9 cellular contexts compared by ENCODE assay signal in the genomic region with DNA sequence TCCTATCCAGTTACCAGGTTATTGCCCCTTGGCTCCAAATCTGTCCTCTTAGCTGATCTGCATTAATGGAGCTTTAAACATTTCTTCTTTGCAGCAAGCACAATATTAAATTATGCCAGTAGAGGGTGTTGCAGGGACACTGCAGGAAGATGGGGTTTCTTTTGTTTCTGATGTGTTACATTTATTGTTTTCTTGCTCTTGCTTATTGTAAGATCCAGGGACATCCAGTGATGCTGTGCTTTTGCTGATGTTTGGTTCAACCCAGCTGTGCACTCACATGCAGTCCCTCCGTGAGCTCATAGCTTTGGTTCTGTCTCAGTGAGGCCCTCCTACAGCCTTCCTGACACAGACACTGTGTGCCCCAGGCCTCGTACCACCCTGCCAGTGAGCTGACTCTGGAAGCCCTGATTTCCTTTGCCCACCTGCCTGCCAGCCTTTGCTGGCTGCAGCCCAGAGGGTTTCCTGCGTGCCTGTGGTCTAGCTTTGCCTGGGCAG.
DNase-seq lines count a peak whose midpoint lies in the region; ATAC-seq and TF ChIP-seq lines count a peak whose summit lies in the region.
"Had no signal": no experiment of that assay in that cellular context is flagged by ENCODE, and none has a peak within 500 bp of the region (broad histone marks: within the 10 kb centered on the region; RNA-seq: fewer than 3 reads in every experiment).

No MANE protein-coding gene starts in this region.

- peak; percentile 79 for TF ChIP-seq CTCF in left ventricle myocardium inferior (IDR thresholded peaks at IDR 0.05; ENCODE audit: borderline replicate concordance)

- CTCF ChIA-PET in activated CD4-positive, alpha-beta memory T cell treated with anti-CD3 and anti-CD28 coated beads for 36 hours (lab: Charles Lee): interaction anchor here (0.6 to 2.3 kb wide), 23 partner anchors 8 to 1520 kb away, joined by 3 to 63 read pairs (median 4); no protein-coding TSS in a partner anchor

- H3K9me3 ChIP-seq in HAP-1 (no peaks in the 10 kb centered on the region), left ventricle myocardium inferior (replicated peaks) (no peaks in the 10 kb centered on the region)

- POLR2A ChIA-PET in activated CD4-positive, alpha-beta memory T cell treated with anti-CD3 and anti-CD28 coated beads for 36 hours (lab: Charles Lee): no interaction called here

- intact Hi-C loops in left ventricle myocardium inferior (cut with micrococcal nuclease): no loop called here
- intact Hi-C loops in activated CD4-positive, alpha-beta memory T cell treated with anti-CD3 and anti-CD28 coated beads for 36 hours (cut with micrococcal nuclease): loop anchor here (1.0 kb wide), 2 partner anchors 464 to 736 kb away; no protein-coding TSS in a partner anchor

- H3K27me3 ChIP-seq in HAP-1 (ENCODE audit: low read depth): no peaks in the 10 kb centered on the region
- H3K27me3 ChIP-seq in left ventricle myocardium inferior (ENCODE audit: low read depth): no peaks in the 10 kb centered on the region

- no peak overlapping the region for H3K27ac Mint-ChIP-seq in activated CD4-positive, alpha-beta memory T cell treated with anti-CD3 and anti-CD28 coated beads for 36 hours
- H3K27ac Mint-ChIP-seq: T-helper 1 cell treated with Interleukin-12 subunit alpha and Interleukin-12 subunit beta and Interleukin-4 antibody, amounts not matched to agents 30 μg/mL and 1 μg/mL, for 36 hours had no signal

- no peaks in the 10 kb centered on the region for H3K9me3 Mint-ChIP-seq in activated CD4-positive, alpha-beta memory T cell treated with anti-CD3 and anti-CD28 coated beads for 36 hours
- H3K9me3 Mint-ChIP-seq: T-helper 1 cell treated with Interleukin-12 subunit alpha and Interleukin-12 subunit beta and Interleukin-4 antibody, amounts not matched to agents 30 μg/mL and 1 μg/mL, for 36 hours had no signal

- H3K4me3 Mint-ChIP-seq in activated CD4-positive, alpha-beta memory T cell treated with anti-CD3 and anti-CD28 coated beads for 36 hours: no peak overlapping the region
- H3K4me3 Mint-ChIP-seq: T-helper 1 cell treated with Interleukin-12 subunit alpha and Interleukin-12 subunit beta and Interleukin-4 antibody, amounts not matched to agents 30 μg/mL and 1 μg/mL, for 36 hours had no signal

- no peaks in the 10 kb centered on the region for H3K4me1 Mint-ChIP-seq in activated CD4-positive, alpha-beta memory T cell treated with anti-CD3 and anti-CD28 coated beads for 36 hours (ENCODE audit: low read depth)

- H3K4me3 ChIP-seq in HAP-1 (no peak overlapping the region), left ventricle myocardium inferior (no peak overlapping the region)

- H3K36me3 Mint-ChIP-seq in activated CD4-positive, alpha-beta memory T cell treated with anti-CD3 and anti-CD28 coated beads for 36 hours: no peaks in the 10 kb centered on the region

- H3K27ac ChIP-seq in left ventricle myocardium inferior (replicated peaks): peak overlapping the region; percentile 42

- H3K4me1 ChIP-seq in HAP-1 (peaks cover 5% of the 10 kb centered on the region), left ventricle myocardium inferior (peaks cover 34% of the 10 kb centered on the region)

- ATAC-seq in HG02763 (IDR thresholded peaks at IDR 0.05; ENCODE audit: unreplicated experiment): no peak

- H3K36me3 ChIP-seq in HAP-1 (replicated peaks) (no peaks in the 10 kb centered on the region), left ventricle myocardium inferior (no peaks in the 10 kb centered on the region)

- H3K27me3 Mint-ChIP-seq in activated CD4-positive, alpha-beta memory T cell treated with anti-CD3 and anti-CD28 coated beads for 36 hours: no peaks in the 10 kb centered on the region

- in situ Hi-C loops in HAP-1 (cut with MboI; ENCODE audit: low sequenced_read_pairs): loop anchor here (25.0 kb wide), 1 partner anchor 725 kb away; a partner anchor contains a TSS

- DNase-seq in D341Med (ENCODE audit: low spot score): peak; percentile 68
- DNase-seq in HAP-1 (ENCODE audit: low spot score in 2 of 2): peak; percentile 16 to 75
- peak; percentile 60 for DNase-seq in NCI-H226
- DNase-seq in anterior cingulate cortex (lab: John Stamatoyannopoulos, UW): peak in 44 of 58 donors; percentile 3 to 77 (median 26)
- DNase-seq in left ventricle myocardium inferior: no peak
- DNase-seq in pulmonary artery endothelial cell (ENCODE audit: low read depth, low spot score): peak; percentile 7
- DNase-seq in activated CD4-positive, alpha-beta memory T cell treated with anti-CD3 and anti-CD28 coated beads for 36 hours: no peak

Comparison
In these comparisons a context has a peak if more than half of its experiments do, and no peak if none do; other contexts are left out.
1. DNase-seq: peak in D341Med (single experiment), HAP-1 (2 of 2), NCI-H226 (single experiment), anterior cingulate cortex (44 of 58) and pulmonary artery endothelial cell (single experiment); none in left ventricle myocardium inferior (single experiment) and activated CD4-positive, alpha-beta memory T cell treated with anti-CD3 and anti-CD28 coated beads for 36 hours (single experiment).